Comparison of ENCODE assay signal across 1 cellular context in the genomic region with DNA sequence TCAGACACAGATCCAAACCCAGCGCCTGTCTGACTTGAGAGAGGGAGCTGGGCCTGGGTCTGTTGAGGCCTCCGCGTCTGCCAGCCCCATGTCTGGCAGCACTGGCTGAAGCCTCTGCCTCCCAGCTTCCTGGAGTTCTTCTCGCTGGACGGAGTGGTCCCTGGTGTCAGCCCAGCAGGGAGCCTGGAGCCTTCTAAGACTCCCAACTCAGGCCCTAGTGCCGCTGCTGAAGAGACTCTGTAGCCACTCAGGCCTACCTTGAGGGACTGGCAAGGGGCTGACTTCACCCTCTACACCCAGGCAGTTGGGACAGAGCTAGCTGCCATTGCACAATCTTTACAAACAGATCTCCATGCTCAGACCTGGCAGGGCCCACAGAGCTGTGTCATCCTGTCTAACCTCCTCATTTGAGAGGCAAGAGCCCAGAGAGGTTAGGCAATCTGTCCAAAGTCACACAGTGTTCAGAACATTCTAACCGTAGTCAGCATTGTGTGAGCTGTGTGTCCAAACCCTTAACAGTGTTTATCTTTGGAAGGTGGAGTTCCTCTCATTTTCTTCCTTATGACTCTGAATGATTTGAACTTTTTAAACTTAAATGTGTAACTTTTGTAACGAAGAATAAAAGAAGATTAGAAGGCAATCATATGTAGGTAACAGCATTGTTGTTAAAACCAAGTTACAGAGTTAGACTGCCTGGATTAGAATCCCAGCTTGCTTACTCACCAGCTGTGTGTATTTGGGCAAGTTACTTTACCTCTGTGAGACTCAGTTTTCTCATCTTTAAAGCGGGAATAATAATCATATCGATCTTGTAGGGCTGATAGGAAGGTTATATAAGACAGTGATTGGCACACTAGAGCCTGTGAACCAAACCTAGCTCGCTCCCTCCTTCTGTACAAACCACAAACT.
TF ChIP-seq lines count a peak whose summit lies in the region.

No MANE protein-coding gene starts in this region.

TF ChIP-seq in A549, 52 proteins besides CTCF, POLR2A, EP300 and RAD21 (continued from another document):
- TF ChIP-seq, protein P1, sequence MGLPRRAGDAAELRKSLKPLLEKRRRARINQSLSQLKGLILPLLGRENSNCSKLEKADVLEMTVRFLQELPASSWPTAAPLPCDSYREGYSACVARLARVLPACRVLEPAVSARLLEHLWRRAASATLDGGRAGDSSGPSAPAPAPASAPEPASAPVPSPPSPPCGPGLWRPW (IDR thresholded peaks at IDR 0.05), result peak; percentile 85
- TF ChIP-seq HOXB5 (CRISPR knock-in tag; IDR thresholded peaks at IDR 0.05), result peak; percentile 93
- 0 out of 2 replicates have a peak, but pooled peaks have one; percentile 44 for TF ChIP-seq TP53 (CRISPR knock-in tag; IDR thresholded peaks at IDR 0.05)
- TF ChIP-seq CEBPB (IDR thresholded peaks at IDR 0.05), result peak; percentile 98 to 99
- peak; percentile 94 for TF ChIP-seq MAFK (IDR thresholded peaks at IDR 0.05; ENCODE audit: partially characterized antibody)
- TF ChIP-seq NPAS2 (CRISPR knock-in tag; IDR thresholded peaks at IDR 0.05; ENCODE audit: borderline replicate concordance), result no peak
- TF ChIP-seq FOSB (CRISPR knock-in tag; IDR thresholded peaks at IDR 0.05), result peak; percentile 64; the same call in 1 of the 2 replicates
- TF ChIP-seq EHF (CRISPR knock-in tag; IDR thresholded peaks at IDR 0.05), result 0 out of 2 replicates have a peak, but pooled peaks have one; percentile 71
- TF ChIP-seq ATOH8 (CRISPR knock-in tag; IDR thresholded peaks at IDR 0.05; ENCODE audit: low read depth), result peak; percentile 72; the same call in 1 of the 2 replicates
- no peak for TF ChIP-seq FOSL2 (IDR thresholded peaks at IDR 0.05)
- TF ChIP-seq FOSL2 (CRISPR knock-in tag; IDR thresholded peaks at IDR 0.05), result peak; percentile 73
- peak; percentile 78 for TF ChIP-seq KDM1A (IDR thresholded peaks at IDR 0.05; ENCODE audit: low read depth)
- TF ChIP-seq MAZ (IDR thresholded peaks at IDR 0.05; ENCODE audit: borderline replicate concordance, low read depth, low read length), result no peak
- TF ChIP-seq ZFP36 (IDR thresholded peaks at IDR 0.05; ENCODE audit: borderline replicate concordance, partially characterized antibody), result peak; percentile 98
- no peak for TF ChIP-seq PHF8 (IDR thresholded peaks at IDR 0.05; ENCODE audit: borderline replicate concordance, low read depth)
- TF ChIP-seq FOXS1 (CRISPR knock-in tag; IDR thresholded peaks at IDR 0.05), result peak; percentile 17; the same call in 1 of the 2 replicates
- no peak for TF ChIP-seq EHMT2 (IDR thresholded peaks at IDR 0.05; ENCODE audit: low read depth)
- no peak for TF ChIP-seq BHLHE40 (IDR thresholded peaks at IDR 0.05; ENCODE audit: low read depth, low read length)
- TF ChIP-seq JUN (IDR thresholded peaks at IDR 0.05), result peak; percentile 93
- TF ChIP-seq TFCP2L1 (CRISPR knock-in tag; IDR thresholded peaks at IDR 0.05), result 0 out of 2 replicates have a peak, but pooled peaks have one; percentile 63
- TF ChIP-seq NFE2L2 (conservative IDR thresholded peaks at IDR 0.05; ENCODE audit: low read length), result peak; percentile 66
- TF ChIP-seq, protein P2, sequence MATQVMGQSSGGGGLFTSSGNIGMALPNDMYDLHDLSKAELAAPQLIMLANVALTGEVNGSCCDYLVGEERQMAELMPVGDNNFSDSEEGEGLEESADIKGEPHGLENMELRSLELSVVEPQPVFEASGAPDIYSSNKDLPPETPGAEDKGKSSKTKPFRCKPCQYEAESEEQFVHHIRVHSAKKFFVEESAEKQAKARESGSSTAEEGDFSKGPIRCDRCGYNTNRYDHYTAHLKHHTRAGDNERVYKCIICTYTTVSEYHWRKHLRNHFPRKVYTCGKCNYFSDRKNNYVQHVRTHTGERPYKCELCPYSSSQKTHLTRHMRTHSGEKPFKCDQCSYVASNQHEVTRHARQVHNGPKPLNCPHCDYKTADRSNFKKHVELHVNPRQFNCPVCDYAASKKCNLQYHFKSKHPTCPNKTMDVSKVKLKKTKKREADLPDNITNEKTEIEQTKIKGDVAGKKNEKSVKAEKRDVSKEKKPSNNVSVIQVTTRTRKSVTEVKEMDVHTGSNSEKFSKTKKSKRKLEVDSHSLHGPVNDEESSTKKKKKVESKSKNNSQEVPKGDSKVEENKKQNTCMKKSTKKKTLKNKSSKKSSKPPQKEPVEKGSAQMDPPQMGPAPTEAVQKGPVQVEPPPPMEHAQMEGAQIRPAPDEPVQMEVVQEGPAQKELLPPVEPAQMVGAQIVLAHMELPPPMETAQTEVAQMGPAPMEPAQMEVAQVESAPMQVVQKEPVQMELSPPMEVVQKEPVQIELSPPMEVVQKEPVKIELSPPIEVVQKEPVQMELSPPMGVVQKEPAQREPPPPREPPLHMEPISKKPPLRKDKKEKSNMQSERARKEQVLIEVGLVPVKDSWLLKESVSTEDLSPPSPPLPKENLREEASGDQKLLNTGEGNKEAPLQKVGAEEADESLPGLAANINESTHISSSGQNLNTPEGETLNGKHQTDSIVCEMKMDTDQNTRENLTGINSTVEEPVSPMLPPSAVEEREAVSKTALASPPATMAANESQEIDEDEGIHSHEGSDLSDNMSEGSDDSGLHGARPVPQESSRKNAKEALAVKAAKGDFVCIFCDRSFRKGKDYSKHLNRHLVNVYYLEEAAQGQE (IDR thresholded peaks at IDR 0.05), result no peak
